28 cellular contexts compared by ENCODE assay signal in genomic region chr16:78878570-78878969, GRCh38.
"Had no signal": no experiment of that assay in that cellular context is flagged by ENCODE, and none has a peak within 500 bp of the region (broad histone marks: within the 10 kb centered on the region; RNA-seq: fewer than 3 reads in every experiment).

No MANE protein-coding gene starts in this region.

- H3K27ac Mint-ChIP-seq: stimulated activated effector memory CD8-positive, alpha-beta T cell treated with anti-CD3 and anti-CD28 coated beads, Interleukin-12 subunit alpha, Interleukin-12 subunit beta, amount 100 ng/mL, for 72 hours; stimulated activated memory B cell treated with anti-CD40 and anti-IgM and Interleukin-4, amounts not matched to agents 10 μg/mL and 1 μg/mL and 100 μg/mL, for 72 hours; stimulated activated naive B cell treated with anti-CD40 and anti-IgM and Interleukin-4, amounts not matched to agents 10 μg/mL and 1 μg/mL and 100 μg/mL, for 72 hours; stimulated activated naive CD8-positive, alpha-beta T cell treated with anti-CD3 and anti-CD28 coated beads, Interleukin-15, amount 100 ng/mL, for 72 hours; stimulated activated naive CD8-positive, alpha-beta T cell treated with anti-CD3 and anti-CD28 coated beads, Interleukin-15, Interleukin-2, amounts not matched to agents 100 ng/mL and 50 ng/mL, for 24 hours; type B pancreatic cell had no signal

- H3K9me3 ChIP-seq: stomach, suprapubic skin, testis, thoracic aorta, thyroid gland, tibial artery, tibial nerve, transverse colon, upper lobe of left lung, upper lobe of right lung, uterus, vagina had no signal

- H3K4me3 Mint-ChIP-seq: stimulated activated effector memory CD8-positive, alpha-beta T cell treated with anti-CD3 and anti-CD28 coated beads, Interleukin-12 subunit alpha, Interleukin-12 subunit beta, amount 100 ng/mL, for 72 hours; stimulated activated memory B cell treated with anti-CD40 and anti-IgM and Interleukin-4, amounts not matched to agents 10 μg/mL and 1 μg/mL and 100 μg/mL, for 72 hours; stimulated activated naive B cell treated with anti-CD40 and anti-IgM and Interleukin-4, amounts not matched to agents 10 μg/mL and 1 μg/mL and 100 μg/mL, for 72 hours; stimulated activated naive CD8-positive, alpha-beta T cell treated with anti-CD3 and anti-CD28 coated beads, Interleukin-15, amount 100 ng/mL, for 72 hours; stimulated activated naive CD8-positive, alpha-beta T cell treated with anti-CD3 and anti-CD28 coated beads, Interleukin-15, Interleukin-2, amounts not matched to agents 100 ng/mL and 50 ng/mL, for 24 hours; type B pancreatic cell had no signal

- H3K27me3 Mint-ChIP-seq: stimulated activated memory B cell treated with anti-CD40 and anti-IgM and Interleukin-4, amounts not matched to agents 10 μg/mL and 1 μg/mL and 100 μg/mL, for 72 hours; stimulated activated naive B cell treated with anti-CD40 and anti-IgM and Interleukin-4, amounts not matched to agents 10 μg/mL and 1 μg/mL and 100 μg/mL, for 72 hours; stimulated activated naive CD8-positive, alpha-beta T cell treated with anti-CD3 and anti-CD28 coated beads, Interleukin-15, amount 100 ng/mL, for 72 hours; stimulated activated naive CD8-positive, alpha-beta T cell treated with anti-CD3 and anti-CD28 coated beads, Interleukin-15, Interleukin-2, amounts not matched to agents 100 ng/mL and 50 ng/mL, for 24 hours; type B pancreatic cell had no signal

- H3K4me3 ChIP-seq: stomach, suprapubic skin, testis, thoracic aorta, thyroid gland, tibial artery, tibial nerve, transverse colon, upper lobe of left lung, upper lobe of right lung, uterus, vagina had no signal

- H3K27me3 ChIP-seq: stomach, suprapubic skin, testis, thyroid gland, tibial artery, tibial nerve, transverse colon, upper lobe of left lung, upper lobe of right lung, uterus, vagina had no signal

- H3K27ac ChIP-seq: stomach, suprapubic skin, testis, thoracic aorta, thyroid gland, tibial artery, tibial nerve, transverse colon, upper lobe of left lung, upper lobe of right lung, uterus, vagina had no signal

- H3K4me1 Mint-ChIP-seq: stimulated activated memory B cell treated with anti-CD40 and anti-IgM and Interleukin-4, amounts not matched to agents 10 μg/mL and 1 μg/mL and 100 μg/mL, for 72 hours; stimulated activated naive B cell treated with anti-CD40 and anti-IgM and Interleukin-4, amounts not matched to agents 10 μg/mL and 1 μg/mL and 100 μg/mL, for 72 hours; stimulated activated naive CD8-positive, alpha-beta T cell treated with anti-CD3 and anti-CD28 coated beads, Interleukin-15, amount 100 ng/mL, for 72 hours had no signal

- DNase-seq: stimulated activated CD4-positive, alpha-beta T cell treated with anti-CD3 and anti-CD28 coated beads, Interleukin-2, amount 100 ng/mL, for 48 hours; stimulated activated CD4-positive, alpha-beta T cell treated with anti-CD3 and anti-CD28 coated beads, Interleukin-4, amount 100 ng/mL, for 1 hour; stimulated activated CD4-positive, alpha-beta T cell treated with anti-CD3 and anti-CD28 coated beads, Interleukin-4, amount 100 ng/mL, for 24 hours; stimulated activated CD4-positive, alpha-beta T cell treated with anti-CD3 and anti-CD28 coated beads, Interleukin-4, amount 100 ng/mL, for 4 hours; stimulated activated CD8-positive, alpha-beta memory T cell treated with anti-CD3 and anti-CD28 coated beads, Interleukin-4, amount 100 ng/mL, for 48 hours; stimulated activated naive B cell treated with anti-CD40 and anti-IgM and Interleukin-4, amounts not matched to agents 10 μg/mL and 1 μg/mL and 100 μg/mL, for 72 hours; stimulated activated naive CD4-positive, alpha-beta T cell; stimulated activated naive CD4-positive, alpha-beta T cell treated with Interleukin-2 at 50 U/mL for 16 hours; stimulated activated naive CD8-positive, alpha-beta T cell treated with anti-CD3 and anti-CD28 coated beads, Interleukin-15, amount 100 ng/mL, for 72 hours; stimulated activated naive CD8-positive, alpha-beta T cell treated with anti-CD3 and anti-CD28 coated beads, Interleukin-15, Interleukin-2, amounts not matched to agents 100 U/mL and 50 U/mL, for 24 hours; stomach; substantia nigra; testis; thyroid gland; tibial artery; transverse colon; upper lobe of left lung; upper lobe of right lung; uterus had no signal

- H3K36me3 Mint-ChIP-seq: stimulated activated effector memory CD8-positive, alpha-beta T cell treated with anti-CD3 and anti-CD28 coated beads, Interleukin-12 subunit alpha, Interleukin-12 subunit beta, amount 100 ng/mL, for 72 hours; stimulated activated memory B cell treated with anti-CD40 and anti-IgM and Interleukin-4, amounts not matched to agents 10 μg/mL and 1 μg/mL and 100 μg/mL, for 72 hours; type B pancreatic cell had no signal

- H3K36me3 ChIP-seq: stomach, suprapubic skin, thoracic aorta, thyroid gland, tibial artery, tibial nerve, transverse colon, upper lobe of left lung, upper lobe of right lung, uterus, vagina had no signal

- H3K4me1 ChIP-seq: stomach, testis, tibial nerve, transverse colon, upper lobe of left lung, upper lobe of right lung, uterus, vagina had no signal

- FAIRE-seq: urothelium cell line had no signal

- H3K9me3 Mint-ChIP-seq: stimulated activated effector memory CD8-positive, alpha-beta T cell treated with anti-CD3 and anti-CD28 coated beads, Interleukin-12 subunit alpha, Interleukin-12 subunit beta, amount 100 ng/mL, for 72 hours; stimulated activated memory B cell treated with anti-CD40 and anti-IgM and Interleukin-4, amounts not matched to agents 10 μg/mL and 1 μg/mL and 100 μg/mL, for 72 hours; stimulated activated naive B cell treated with anti-CD40 and anti-IgM and Interleukin-4, amounts not matched to agents 10 μg/mL and 1 μg/mL and 100 μg/mL, for 72 hours; stimulated activated naive CD8-positive, alpha-beta T cell treated with anti-CD3 and anti-CD28 coated beads, Interleukin-15, amount 100 ng/mL, for 72 hours; stimulated activated naive CD8-positive, alpha-beta T cell treated with anti-CD3 and anti-CD28 coated beads, Interleukin-15, Interleukin-2, amounts not matched to agents 100 ng/mL and 50 ng/mL, for 24 hours; type B pancreatic cell had no signal
